ENCODE assay signal across 9 cellular contexts in genomic region chr22:23225724-23226496, GRCh38. TPM values are rescaled to one million over a fixed set of nuclear protein-coding genes. Genes with fewer than 3 reads are reported as not detected.
DNase-seq lines count a peak whose midpoint lies in the region; ATAC-seq, FAIRE-seq and TF ChIP-seq lines count a peak whose summit lies in the region.
"Had no signal": no experiment of that assay in that cellular context is flagged by ENCODE, and none has a peak within 500 bp of the region (broad histone marks: within the 10 kb centered on the region; RNA-seq: fewer than 3 reads in every experiment).

No MANE protein-coding gene starts in this region.

- H3K27ac ChIP-seq in left ventricle myocardium inferior (replicated peaks), result peak overlapping the region; percentile 78
- H3K27ac ChIP-seq in thoracic aorta, result peak overlapping the region; percentile 80 to 85
- H3K27ac ChIP-seq: hepatocyte had no signal

- H3K36me3 ChIP-seq in left ventricle myocardium inferior (no peaks in the 10 kb centered on the region), thoracic aorta (peaks cover 3% of the 10 kb centered on the region)

- FAIRE-seq in D721Med (lab: Jason Lieb, UNC), result no peak

- TF ChIP-seq CTCF in left ventricle myocardium inferior (IDR thresholded peaks at IDR 0.05; ENCODE audit: borderline replicate concordance), result no peak
- TF ChIP-seq CTCF in thoracic aorta (IDR thresholded peaks at IDR 0.05), result no peak
- TF ChIP-seq CTCF in D721Med (IDR thresholded peaks at IDR 0.05; ENCODE audit: insufficient read depth, missing control alignments), result no peak

- H3K27me3 ChIP-seq in left ventricle myocardium inferior (ENCODE audit: low read depth), result no peaks in the 10 kb centered on the region
- no peaks in the 10 kb centered on the region for H3K27me3 ChIP-seq in thoracic aorta (replicated peaks; ENCODE audit: insufficient read depth)
- H3K27me3 ChIP-seq: hepatocyte had no signal

- intact Hi-C loops in activated CD4-positive, alpha-beta T cell treated with anti-CD3 and anti-CD28 coated beads, Interleukin-2, amount 10 ng/mL, durations not matched to agents 24 days and 14 days (cut with micrococcal nuclease), result no loop called here
- intact Hi-C loops in activated T-helper 2 cell treated with anti-CD3 and anti-CD28 coated beads, Interferon-gamma antibody, Interleukin-2, Interleukin-4, amounts not matched to agents 10 μg/mL and 5 μg/mL and 100 μg/mL, durations not matched to agents 14 hours and 24 hours and 36 hours (cut with micrococcal nuclease), result no loop called here
- intact Hi-C loops in left ventricle myocardium inferior (cut with micrococcal nuclease), result no loop called here

- H3K27me3 Mint-ChIP-seq in activated CD4-positive, alpha-beta T cell treated with anti-CD3 and anti-CD28 coated beads, Interleukin-2, amount 10 ng/mL, durations not matched to agents 24 days and 14 days, result no peaks in the 10 kb centered on the region
- no peaks in the 10 kb centered on the region for H3K27me3 Mint-ChIP-seq in activated T-helper 2 cell treated with anti-CD3 and anti-CD28 coated beads, Interferon-gamma antibody, Interleukin-2, Interleukin-4, amounts not matched to agents 10 μg/mL and 5 μg/mL and 100 μg/mL, durations not matched to agents 14 hours and 24 hours and 36 hours (ENCODE audit: low read depth)

- peaks cover 20% of the 10 kb centered on the region for H3K9me3 Mint-ChIP-seq in activated CD4-positive, alpha-beta T cell treated with anti-CD3 and anti-CD28 coated beads, Interleukin-2, amount 10 ng/mL, durations not matched to agents 24 days and 14 days
- peaks cover 25% of the 10 kb centered on the region for H3K9me3 Mint-ChIP-seq in activated T-helper 2 cell treated with anti-CD3 and anti-CD28 coated beads, Interferon-gamma antibody, Interleukin-2, Interleukin-4, amounts not matched to agents 10 μg/mL and 5 μg/mL and 100 μg/mL, durations not matched to agents 14 hours and 24 hours and 36 hours

- peak overlapping the region; percentile 78 for H3K27ac Mint-ChIP-seq in activated CD4-positive, alpha-beta T cell treated with anti-CD3 and anti-CD28 coated beads, Interleukin-2, amount 10 ng/mL, durations not matched to agents 24 days and 14 days
- H3K27ac Mint-ChIP-seq in activated T-helper 2 cell treated with anti-CD3 and anti-CD28 coated beads, Interferon-gamma antibody, Interleukin-2, Interleukin-4, amounts not matched to agents 10 μg/mL and 5 μg/mL and 100 μg/mL, durations not matched to agents 14 hours and 24 hours and 36 hours, result peak overlapping the region; percentile 38

- ATAC-seq in thoracic aorta (ENCODE audit: insufficient number of reproducible peaks, low FRiP score, low read depth), result peak; percentile 63

- peaks cover 36% of the 10 kb centered on the region for H3K36me3 Mint-ChIP-seq in activated CD4-positive, alpha-beta T cell treated with anti-CD3 and anti-CD28 coated beads, Interleukin-2, amount 10 ng/mL, durations not matched to agents 24 days and 14 days (ENCODE audit: low read depth)
- peaks cover 39% of the 10 kb centered on the region for H3K36me3 Mint-ChIP-seq in activated T-helper 2 cell treated with anti-CD3 and anti-CD28 coated beads, Interferon-gamma antibody, Interleukin-2, Interleukin-4, amounts not matched to agents 10 μg/mL and 5 μg/mL and 100 μg/mL, durations not matched to agents 14 hours and 24 hours and 36 hours (ENCODE audit: low read depth)

- H3K4me3 ChIP-seq in left ventricle myocardium inferior (no peak overlapping the region), thoracic aorta (peak overlapping the region; percentile 33)
- H3K4me3 ChIP-seq: hepatocyte had no signal

- peaks cover 63% of the 10 kb centered on the region for H3K4me1 Mint-ChIP-seq in activated CD4-positive, alpha-beta T cell treated with anti-CD3 and anti-CD28 coated beads, Interleukin-2, amount 10 ng/mL, durations not matched to agents 24 days and 14 days
- H3K4me1 Mint-ChIP-seq in activated T-helper 2 cell treated with anti-CD3 and anti-CD28 coated beads, Interferon-gamma antibody, Interleukin-2, Interleukin-4, amounts not matched to agents 10 μg/mL and 5 μg/mL and 100 μg/mL, durations not matched to agents 14 hours and 24 hours and 36 hours (ENCODE audit: low read depth), result peaks cover 45% of the 10 kb centered on the region

- H3K9me3 ChIP-seq in left ventricle myocardium inferior (replicated peaks), result peaks cover 21% of the 10 kb centered on the region
- H3K9me3 ChIP-seq in thoracic aorta, result peaks cover 10% of the 10 kb centered on the region

- H3K4me1 ChIP-seq in left ventricle myocardium inferior (peaks cover 73% of the 10 kb centered on the region), thoracic aorta (ENCODE audit: control insufficient read depth in 1 of 2, low read depth in 2 of 2) (peaks cover 24 to 72% of the 10 kb centered on the region in 2 donors)

- peak overlapping the region; percentile 32 for H3K4me3 Mint-ChIP-seq in activated CD4-positive, alpha-beta T cell treated with anti-CD3 and anti-CD28 coated beads, Interleukin-2, amount 10 ng/mL, durations not matched to agents 24 days and 14 days
- no peak overlapping the region for H3K4me3 Mint-ChIP-seq in activated T-helper 2 cell treated with anti-CD3 and anti-CD28 coated beads, Interferon-gamma antibody, Interleukin-2, Interleukin-4, amounts not matched to agents 10 μg/mL and 5 μg/mL and 100 μg/mL, durations not matched to agents 14 hours and 24 hours and 36 hours (ENCODE audit: low read depth)

- peak; percentile 78 for DNase-seq in activated CD4-positive, alpha-beta T cell treated with anti-CD3 and anti-CD28 coated beads, Interleukin-2, amount 10 ng/mL, durations not matched to agents 24 days and 14 days
- no peak for DNase-seq in activated CD4-positive, alpha-beta T cell treated with anti-CD3 and anti-CD28 coated beads, Interleukin-2, amount 50 U/mL, for 4 hours
- no peak for DNase-seq in activated T-helper 2 cell treated with anti-CD3 and anti-CD28 coated beads, Interferon-gamma antibody, Interleukin-2, Interleukin-4, amounts not matched to agents 10 μg/mL and 5 μg/mL and 100 μg/mL, durations not matched to agents 14 hours and 24 hours and 36 hours (ENCODE audit: low spot score)
- DNase-seq in left ventricle myocardium inferior, result peak; percentile 62
- DNase-seq in thoracic aorta (ENCODE audit: low spot score), result no peak
- no peak for DNase-seq in D721Med (ENCODE audit: insufficient read length, low spot score)
- no peak for DNase-seq in NCI-H1694 treated with DMSO at 0.1 percent for 48 hours (lab: John Stamatoyannopoulos, UW)
- DNase-seq in NCI-H2107 (lab: John Stamatoyannopoulos, UW), result no peak

RNA-seq across cellular contexts. Expression of gene BCR, which starts 45.6 kb away (rescaled TPM):
- 45.1 and 47.4 TPM in 2 replicates for total RNA-seq in activated CD4-positive, alpha-beta T cell treated with anti-CD3 and anti-CD28 coated beads, Interleukin-2, amount 10 ng/mL, durations not matched to agents 24 days and 14 days
- 32.0 and 36.0 TPM in 2 replicates for total RNA-seq in activated T-helper 2 cell treated with anti-CD3 and anti-CD28 coated beads, Interferon-gamma antibody, Interleukin-2, Interleukin-4, amounts not matched to agents 10 μg/mL and 5 μg/mL and 100 μg/mL, durations not matched to agents 14 hours and 24 hours and 36 hours
- total RNA-seq in left ventricle myocardium inferior (26.7 TPM), thoracic aorta (100 to 1,000 TPM in 1 of 2 donors, 10 to 100 TPM in 1; 73.2 to 232 TPM)

Comparison
In these comparisons a context has a peak if more than half of its experiments do, and no peak if none do; other contexts are left out.
1. DNase-seq: peak in activated CD4-positive, alpha-beta T cell treated with anti-CD3 and anti-CD28 coated beads, Interleukin-2, amount 10 ng/mL, durations not matched to agents 24 days and 14 days (single experiment) and left ventricle myocardium inferior (single experiment); none in activated CD4-positive, alpha-beta T cell treated with anti-CD3 and anti-CD28 coated beads, Interleukin-2, amount 50 U/mL, for 4 hours (0 of 2), activated T-helper 2 cell treated with anti-CD3 and anti-CD28 coated beads, Interferon-gamma antibody, Interleukin-2, Interleukin-4, amounts not matched to agents 10 μg/mL and 5 μg/mL and 100 μg/mL, durations not matched to agents 14 hours and 24 hours and 36 hours (single experiment), thoracic aorta (single experiment), D721Med (single experiment), NCI-H1694 treated with DMSO at 0.1 percent for 48 hours (single experiment) and NCI-H2107 (single experiment).